Comparison of ENCODE assay signal across 8 cellular contexts in genomic region chr11:19712281-19713220, GRCh38. TPM values are rescaled to one million over a fixed set of nuclear protein-coding genes. Genes with fewer than 3 reads are reported as not detected.
DNase-seq lines count a peak whose midpoint lies in the region; ATAC-seq lines count a peak whose summit lies in the region.

A gene with protein sequence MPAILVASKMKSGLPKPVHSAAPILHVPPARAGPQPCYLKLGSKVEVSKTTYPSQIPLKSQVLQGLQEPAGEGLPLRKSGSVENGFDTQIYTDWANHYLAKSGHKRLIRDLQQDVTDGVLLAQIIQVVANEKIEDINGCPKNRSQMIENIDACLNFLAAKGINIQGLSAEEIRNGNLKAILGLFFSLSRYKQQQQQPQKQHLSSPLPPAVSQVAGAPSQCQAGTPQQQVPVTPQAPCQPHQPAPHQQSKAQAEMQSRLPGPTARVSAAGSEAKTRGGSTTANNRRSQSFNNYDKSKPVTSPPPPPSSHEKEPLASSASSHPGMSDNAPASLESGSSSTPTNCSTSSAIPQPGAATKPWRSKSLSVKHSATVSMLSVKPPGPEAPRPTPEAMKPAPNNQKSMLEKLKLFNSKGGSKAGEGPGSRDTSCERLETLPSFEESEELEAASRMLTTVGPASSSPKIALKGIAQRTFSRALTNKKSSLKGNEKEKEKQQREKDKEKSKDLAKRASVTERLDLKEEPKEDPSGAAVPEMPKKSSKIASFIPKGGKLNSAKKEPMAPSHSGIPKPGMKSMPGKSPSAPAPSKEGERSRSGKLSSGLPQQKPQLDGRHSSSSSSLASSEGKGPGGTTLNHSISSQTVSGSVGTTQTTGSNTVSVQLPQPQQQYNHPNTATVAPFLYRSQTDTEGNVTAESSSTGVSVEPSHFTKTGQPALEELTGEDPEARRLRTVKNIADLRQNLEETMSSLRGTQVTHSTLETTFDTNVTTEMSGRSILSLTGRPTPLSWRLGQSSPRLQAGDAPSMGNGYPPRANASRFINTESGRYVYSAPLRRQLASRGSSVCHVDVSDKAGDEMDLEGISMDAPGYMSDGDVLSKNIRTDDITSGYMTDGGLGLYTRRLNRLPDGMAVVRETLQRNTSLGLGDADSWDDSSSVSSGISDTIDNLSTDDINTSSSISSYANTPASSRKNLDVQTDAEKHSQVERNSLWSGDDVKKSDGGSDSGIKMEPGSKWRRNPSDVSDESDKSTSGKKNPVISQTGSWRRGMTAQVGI (N-terminal part only) (plus strand): TSS chr11:19712837. CDS start chr11:19713696, 859 bp downstream.

- intact Hi-C loops in left colon (cut with DNase I, micrococcal nuclease): no loop called here

- DNase-seq in AG08395 (ENCODE audit: low spot score) (peak; percentile 96), NCI-H345 (lab: John Stamatoyannopoulos, UW) (peak; percentile 89), cortex of kidney (lab: John Stamatoyannopoulos, UW) (peak; percentile 37), left colon (peak; percentile 88 to 90)
- peak; percentile 79 for DNase-seq in activated CD4-positive, alpha-beta T cell treated with anti-CD3 and anti-CD28 coated beads for 48 hours
- peak in 3 of 4 experiments; percentile 39 to 67 (median 39) for DNase-seq in stimulated activated CD4-positive, alpha-beta T cell treated with anti-CD3 and anti-CD28 coated beads, Interleukin-1b, Interleukin-23, amount 100 ng/mL, for 24 hours (ENCODE audit: low read depth in 4 of 4, low spot score in 1 of 4)

- ATAC-seq in GM19025 (IDR thresholded peaks at IDR 0.05; ENCODE audit: low read depth, unreplicated experiment) (peak; percentile 100), HG03196 (IDR thresholded peaks at IDR 0.05; ENCODE audit: unreplicated experiment) (peak; percentile 99), left colon (peak; percentile 100)

RNA-seq across cellular contexts. Expression of the gene that starts here (rescaled TPM):
- 10 to 100 TPM; 16.1 to 21.7 TPM for total RNA-seq in left colon

Comparison
In these comparisons a context has a peak if more than half of its experiments do, and no peak if none do; other contexts are left out.
1. Peak in every context shown above with its lines: DNase-seq and ATAC-seq.
2. DNase-seq: peak in every context shown above with its lines; median percentile 96 in AG08395; 89 in NCI-H345; 89 in left colon; 79 in activated CD4-positive, alpha-beta T cell treated with anti-CD3 and anti-CD28 coated beads for 48 hours; 39 in stimulated activated CD4-positive, alpha-beta T cell treated with anti-CD3 and anti-CD28 coated beads, Interleukin-1b, Interleukin-23, amount 100 ng/mL, for 24 hours; 37 in cortex of kidney.